7 cellular contexts compared by ENCODE assay signal in the genomic region with DNA sequence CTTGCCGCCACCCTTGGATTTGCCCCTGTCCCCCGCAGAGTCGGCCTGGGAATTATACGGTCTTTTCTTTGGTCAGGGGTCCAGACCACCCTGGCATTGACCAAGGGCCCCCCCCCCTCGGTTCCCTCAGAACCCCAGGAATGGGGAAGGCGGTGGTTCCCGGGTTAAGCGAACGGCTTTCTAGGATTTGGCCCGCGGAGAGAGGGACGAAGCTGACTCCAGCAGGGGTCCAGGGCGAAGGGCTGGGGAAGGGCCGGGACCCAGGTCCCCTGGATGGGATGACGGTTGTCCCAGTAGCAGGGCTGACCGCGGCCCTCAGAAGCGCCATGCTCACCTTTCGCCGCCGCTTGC. TPM values are rescaled to one million over a fixed set of nuclear protein-coding genes. Genes with fewer than 3 reads are reported as not detected.
A peak's percentile ranks its signal among the peaks of the same experiment; 100 is the strongest.
DNase-seq lines count a peak whose midpoint lies in the region; ATAC-seq and TF ChIP-seq lines count a peak whose summit lies in the region.

No MANE protein-coding gene starts in this region.

- H3K9me3 Mint-ChIP-seq in activated CD8-positive, alpha-beta T cell treated with anti-CD3 and anti-CD28 coated beads for 36 hours = no peaks in the 10 kb centered on the region
- H3K9me3 Mint-ChIP-seq in stimulated activated naive B cell treated with anti-CD40 and anti-IgM and Interleukin-4, amounts not matched to agents 10 μg/mL and 1 μg/mL and 100 μg/mL, for 72 hours = no peaks in the 10 kb centered on the region

- peaks cover 5% of the 10 kb centered on the region for H3K4me1 ChIP-seq in iPS-18a (ENCODE audit: control insufficient read depth, low read depth, low read length)

- peaks cover 28% of the 10 kb centered on the region for H3K4me1 Mint-ChIP-seq in activated CD8-positive, alpha-beta T cell treated with anti-CD3 and anti-CD28 coated beads for 36 hours (ENCODE audit: low read depth)
- peaks cover 32 to 63% of the 10 kb centered on the region in 2 donors for H3K4me1 Mint-ChIP-seq in stimulated activated naive B cell treated with anti-CD40 and anti-IgM and Interleukin-4, amounts not matched to agents 10 μg/mL and 1 μg/mL and 100 μg/mL, for 72 hours

- no peak for TF ChIP-seq CTCF in HFF-Myc (IDR thresholded peaks at IDR 0.05; ENCODE audit: low read depth, low read length, missing control alignments)
- no peak for TF ChIP-seq CTCF in activated CD8-positive, alpha-beta T cell treated with anti-CD3 and anti-CD28 coated beads for 36 hours (IDR thresholded peaks at IDR 0.05)

- POLR2A ChIA-PET in activated CD8-positive, alpha-beta T cell treated with anti-CD3 and anti-CD28 coated beads for 36 hours (lab: Charles Lee) = interaction anchor here (0.8 to 2.6 kb wide), 10 partner anchors 8 to 114 kb away, joined by 3 to 17 read pairs (median 4); a partner anchor contains a TSS

- no peaks in the 10 kb centered on the region for H3K27me3 Mint-ChIP-seq in activated CD8-positive, alpha-beta T cell treated with anti-CD3 and anti-CD28 coated beads for 36 hours
- no peaks in the 10 kb centered on the region for H3K27me3 Mint-ChIP-seq in stimulated activated naive B cell treated with anti-CD40 and anti-IgM and Interleukin-4, amounts not matched to agents 10 μg/mL and 1 μg/mL and 100 μg/mL, for 72 hours

- intact Hi-C loops in activated CD8-positive, alpha-beta T cell treated with anti-CD3 and anti-CD28 coated beads for 36 hours (cut with micrococcal nuclease) = loop anchor here (5.0 kb wide), 1 partner anchor 41 kb away; a partner anchor contains a TSS

- peaks cover 29% of the 10 kb centered on the region for H3K36me3 Mint-ChIP-seq in activated CD8-positive, alpha-beta T cell treated with anti-CD3 and anti-CD28 coated beads for 36 hours (ENCODE audit: low read depth)
- peaks cover 44 to 63% of the 10 kb centered on the region in 2 donors for H3K36me3 Mint-ChIP-seq in stimulated activated naive B cell treated with anti-CD40 and anti-IgM and Interleukin-4, amounts not matched to agents 10 μg/mL and 1 μg/mL and 100 μg/mL, for 72 hours

- no peak overlapping the region for H3K27ac ChIP-seq in iPS-18a (ENCODE audit: low read length)

- CTCF ChIA-PET in activated CD8-positive, alpha-beta T cell treated with anti-CD3 and anti-CD28 coated beads for 36 hours (lab: Charles Lee) = interaction anchor here (0.6 to 3.0 kb wide), 23 partner anchors 8 to 272 kb away, joined by 3 to 37 read pairs (median 4); a partner anchor contains a TSS

- H3K36me3 ChIP-seq in iPS-18a (ENCODE audit: control insufficient read depth, low read depth, low read length) = peaks cover 29% of the 10 kb centered on the region

- no peaks in the 10 kb centered on the region for H3K27me3 ChIP-seq in iPS-18a (ENCODE audit: control insufficient read depth, insufficient read depth, low read length)

- no peak for ATAC-seq in activated CD8-positive, alpha-beta T cell treated with anti-CD3 and anti-CD28 coated beads for 36 hours
- no peak for ATAC-seq in stimulated activated naive B cell treated with anti-CD40 and anti-IgM and Interleukin-4, amounts not matched to agents 10 μg/mL and 1 μg/mL and 100 μg/mL, for 72 hours (replicated peaks)
- ATAC-seq in HG02623 (IDR thresholded peaks at IDR 0.05; ENCODE audit: unreplicated experiment) = no peak

- no peaks in the 10 kb centered on the region for H3K9me3 ChIP-seq in iPS-18a (ENCODE audit: control insufficient read depth, low read depth, low read length)

- H3K4me3 Mint-ChIP-seq in activated CD8-positive, alpha-beta T cell treated with anti-CD3 and anti-CD28 coated beads for 36 hours = peak overlapping the region; percentile 83
- peak overlapping the region; percentile 76 to 81 for H3K4me3 Mint-ChIP-seq in stimulated activated naive B cell treated with anti-CD40 and anti-IgM and Interleukin-4, amounts not matched to agents 10 μg/mL and 1 μg/mL and 100 μg/mL, for 72 hours

- peak overlapping the region; percentile 83 for H3K9ac ChIP-seq in iPS-18a (ENCODE audit: low read length)

- DNase-seq in HFF-Myc (ENCODE audit: extremely low read depth, low read depth) = no peak
- no peak for DNase-seq in activated CD8-positive, alpha-beta T cell treated with anti-CD3 and anti-CD28 coated beads for 36 hours
- no peak for DNase-seq in stimulated activated naive B cell treated with anti-CD40 and anti-IgM and Interleukin-4, amounts not matched to agents 10 μg/mL and 1 μg/mL and 100 μg/mL, for 72 hours
- DNase-seq in UCSD-AML1 (lab: John Stamatoyannopoulos, UW; ENCODE audit: unreplicated experiment) = no peak
- no peak for DNase-seq in epidermal melanocyte (ENCODE audit: insufficient read length, low spot score)

- H3K27ac Mint-ChIP-seq in activated CD8-positive, alpha-beta T cell treated with anti-CD3 and anti-CD28 coated beads for 36 hours = peak overlapping the region; percentile 86
- H3K27ac Mint-ChIP-seq in stimulated activated naive B cell treated with anti-CD40 and anti-IgM and Interleukin-4, amounts not matched to agents 10 μg/mL and 1 μg/mL and 100 μg/mL, for 72 hours = peak overlapping the region; percentile 92

- peak overlapping the region; percentile 96 for H3K4me3 ChIP-seq in HFF-Myc (replicated peaks; ENCODE audit: low read depth, low read length)
- peak overlapping the region; percentile 90 for H3K4me3 ChIP-seq in iPS-18a (ENCODE audit: low read length)

RNA-seq across cellular contexts. Expression of a gene that starts 0.3 kb away (rescaled TPM):
- 10 to 100 TPM; 40.0 to 40.7 TPM for total RNA-seq in activated CD8-positive, alpha-beta T cell treated with anti-CD3 and anti-CD28 coated beads for 36 hours

RNA-seq across cellular contexts. Expression of a gene that starts 0.7 kb away (rescaled TPM):
- 10 to 100 TPM; 11.5 to 12.7 TPM for total RNA-seq in activated CD8-positive, alpha-beta T cell treated with anti-CD3 and anti-CD28 coated beads for 36 hours

RNA-seq across cellular contexts. Expression of a gene that starts 13.8 kb away (rescaled TPM):
- not detected for total RNA-seq in activated CD8-positive, alpha-beta T cell treated with anti-CD3 and anti-CD28 coated beads for 36 hours

RNA-seq across cellular contexts. Expression of a gene that starts 25.8 kb away (rescaled TPM):
- 1 to 10 TPM; 8.4 to 9.6 TPM for total RNA-seq in activated CD8-positive, alpha-beta T cell treated with anti-CD3 and anti-CD28 coated beads for 36 hours

RNA-seq across cellular contexts. Expression of a gene that starts 32.4 kb away (rescaled TPM):
- total RNA-seq in activated CD8-positive, alpha-beta T cell treated with anti-CD3 and anti-CD28 coated beads for 36 hours = 10 to 100 TPM; 70.7 to 73.6 TPM
